Comparison of ENCODE assay signal across 10 cellular contexts in genomic region chr12:26768611-26769603, GRCh38.
DNase-seq lines count a peak whose midpoint lies in the region; ATAC-seq and TF ChIP-seq lines count a peak whose summit lies in the region.
"Had no signal": no experiment of that assay in that cellular context is flagged by ENCODE, and none has a peak within 500 bp of the region (broad histone marks: within the 10 kb centered on the region; RNA-seq: fewer than 3 reads in every experiment).

No MANE protein-coding gene starts in this region.

- no peak for TF ChIP-seq CTCF in chondrocyte (IDR thresholded peaks at IDR 0.05)
- TF ChIP-seq CTCF in CD8-positive, alpha-beta T cell (IDR thresholded peaks at IDR 0.05): no peak

- CTCF ChIA-PET in CD8-positive, alpha-beta T cell (lab: Charles Lee): no interaction called here

- H3K4me3 ChIP-seq in CD8-positive, alpha-beta T cell (ENCODE audit: low read depth, low read length): no peak overlapping the region
- H3K4me3 ChIP-seq: gastrocnemius medialis had no signal

- no peaks in the 10 kb centered on the region for H3K9me3 ChIP-seq in CD8-positive, alpha-beta T cell (ENCODE audit: low read length)
- H3K9me3 ChIP-seq: gastrocnemius medialis had no signal

- H3K4me1 ChIP-seq in CD8-positive, alpha-beta T cell (ENCODE audit: insufficient read depth, low read length): no peaks in the 10 kb centered on the region

- no peaks in the 10 kb centered on the region for H3K4me1 Mint-ChIP-seq in chondrocyte (ENCODE audit: low read depth)
- peaks cover 22% of the 10 kb centered on the region for H3K4me1 Mint-ChIP-seq in CD8-positive, alpha-beta T cell (ENCODE audit: low read depth)

- peak; percentile 57 for ATAC-seq in HG02884 (IDR thresholded peaks at IDR 0.05; ENCODE audit: unreplicated experiment)
- peak; percentile 75 for ATAC-seq in stimulated activated naive CD8-positive, alpha-beta T cell treated with anti-CD3 and anti-CD28 coated beads, Interleukin-15, Interleukin-2, amounts not matched to agents 100 U/mL and 50 U/mL, for 24 hours
- ATAC-seq in CD8-positive, alpha-beta T cell: no peak
- ATAC-seq: gastrocnemius medialis had no signal

- H3K9me3 Mint-ChIP-seq in chondrocyte (ENCODE audit: low read depth): no peaks in the 10 kb centered on the region
- peaks cover 6% of the 10 kb centered on the region for H3K9me3 Mint-ChIP-seq in CD8-positive, alpha-beta T cell

- no peak overlapping the region for H3K27ac Mint-ChIP-seq in chondrocyte (ENCODE audit: unreplicated experiment)
- no peak overlapping the region for H3K27ac Mint-ChIP-seq in CD8-positive, alpha-beta T cell

- POLR2A ChIA-PET in CD8-positive, alpha-beta T cell (lab: Charles Lee): no interaction called here

- H3K36me3 ChIP-seq in CD8-positive, alpha-beta T cell (ENCODE audit: insufficient read depth, low read length): no peaks in the 10 kb centered on the region
- H3K36me3 ChIP-seq: gastrocnemius medialis had no signal

- intact Hi-C loops in CD8-positive, alpha-beta T cell (cut with DNase I, micrococcal nuclease): no loop called here

- H3K36me3 Mint-ChIP-seq in chondrocyte (ENCODE audit: low read depth): no peaks in the 10 kb centered on the region
- peaks cover 37% of the 10 kb centered on the region for H3K36me3 Mint-ChIP-seq in CD8-positive, alpha-beta T cell

- H3K27me3 ChIP-seq in CD8-positive, alpha-beta T cell (ENCODE audit: insufficient read depth, low read length): no peaks in the 10 kb centered on the region
- H3K27me3 ChIP-seq: gastrocnemius medialis had no signal

- H3K4me3 Mint-ChIP-seq in chondrocyte (ENCODE audit: unreplicated experiment): no peak overlapping the region
- H3K4me3 Mint-ChIP-seq in CD8-positive, alpha-beta T cell: no peak overlapping the region

- no peaks in the 10 kb centered on the region for H3K27me3 Mint-ChIP-seq in chondrocyte (ENCODE audit: low read depth)
- H3K27me3 Mint-ChIP-seq in CD8-positive, alpha-beta T cell (ENCODE audit: low read depth): no peaks in the 10 kb centered on the region

- H3K27ac ChIP-seq in CD8-positive, alpha-beta T cell (ENCODE audit: low read depth, low read length): no peak overlapping the region
- H3K27ac ChIP-seq: gastrocnemius medialis had no signal

- DNase-seq in NCI-H2081 (lab: John Stamatoyannopoulos, UW) (peak; percentile 15 to 49), NCI-H2081 treated with DMSO at 0.1 percent for 48 hours (lab: John Stamatoyannopoulos, UW) (no peak), NCI-H526 treated with DMSO at 0.1 percent for 48 hours (lab: John Stamatoyannopoulos, UW) (peak; percentile 61), NOMO-1 treated with DMSO at 0.1 percent for 48 hours (lab: John Stamatoyannopoulos, UW; ENCODE audit: unreplicated experiment) (no peak), chondrocyte (ENCODE audit: low spot score) (no peak)
- DNase-seq in stimulated activated naive CD8-positive, alpha-beta T cell treated with anti-CD3 and anti-CD28 coated beads, Interleukin-15, Interleukin-2, amounts not matched to agents 100 U/mL and 50 U/mL, for 24 hours: no peak
- no peak for DNase-seq in CD8-positive, alpha-beta T cell
- DNase-seq: gastrocnemius medialis, posterior cingulate gyrus had no signal

Comparison
In these comparisons a context has a peak if more than half of its experiments do, and no peak if none do; other contexts are left out.
1. DNase-seq: peak in NCI-H2081 (2 of 2) and NCI-H526 treated with DMSO at 0.1 percent for 48 hours (single experiment); none in NCI-H2081 treated with DMSO at 0.1 percent for 48 hours (single experiment), stimulated activated naive CD8-positive, alpha-beta T cell treated with anti-CD3 and anti-CD28 coated beads, Interleukin-15, Interleukin-2, amounts not matched to agents 100 U/mL and 50 U/mL, for 24 hours (single experiment), NOMO-1 treated with DMSO at 0.1 percent for 48 hours (single experiment), chondrocyte (single experiment) and CD8-positive, alpha-beta T cell (0 of 7).